18 cellular contexts compared by ENCODE assay signal in genomic region chr21:35156293-35156976, GRCh38.
DNase-seq lines count a peak whose midpoint lies in the region; ATAC-seq lines count a peak whose summit lies in the region.
"Had no signal": no experiment of that assay in that cellular context is flagged by ENCODE, and none has a peak within 500 bp of the region (broad histone marks: within the 10 kb centered on the region; RNA-seq: fewer than 3 reads in every experiment).

No MANE protein-coding gene starts in this region.

- H2BK120ac ChIP-seq in mesenchymal stem cell (ENCODE audit: low read depth, low read length), result no peak overlapping the region

- no peak overlapping the region for H2BK5ac ChIP-seq in mesenchymal stem cell (ENCODE audit: low read depth, low read length, poor library complexity, severe bottlenecking)

- H3K18ac ChIP-seq in mesenchymal stem cell (ENCODE audit: low read depth in 1 of 2, low read length in 2 of 2), result no peak overlapping the region

- H3K23ac ChIP-seq in mesenchymal stem cell (ENCODE audit: low read length in 2 of 2), result no peak overlapping the region

- H3K4me1 Mint-ChIP-seq in stimulated activated naive B cell treated with anti-CD40 and anti-IgM and Interleukin-4, amounts not matched to agents 10 μg/mL and 1 μg/mL and 100 μg/mL, for 72 hours, result peaks cover under 1% of the 10 kb centered on the region in 2 donors
- H3K4me1 Mint-ChIP-seq: CD14-positive monocyte had no signal

- no peak overlapping the region for H3K27ac ChIP-seq in mesenchymal stem cell (ENCODE audit: low read length, poor library complexity, severe bottlenecking)
- H3K27ac ChIP-seq: KMS-11, PC-9, SJCRH30 had no signal

- peaks cover 16 to 18% of the 10 kb centered on the region in 2 donors for H3K9me3 Mint-ChIP-seq in stimulated activated naive B cell treated with anti-CD40 and anti-IgM and Interleukin-4, amounts not matched to agents 10 μg/mL and 1 μg/mL and 100 μg/mL, for 72 hours

- no peak overlapping the region for H3K4me3 Mint-ChIP-seq in stimulated activated naive B cell treated with anti-CD40 and anti-IgM and Interleukin-4, amounts not matched to agents 10 μg/mL and 1 μg/mL and 100 μg/mL, for 72 hours
- H3K4me3 Mint-ChIP-seq: CD14-positive monocyte had no signal

- no peak for ATAC-seq in stimulated activated naive B cell treated with anti-CD40 and anti-IgM and Interleukin-4, amounts not matched to agents 10 μg/mL and 1 μg/mL and 100 μg/mL, for 72 hours (replicated peaks)

- H2BK12ac ChIP-seq in mesenchymal stem cell (ENCODE audit: low read length in 2 of 2), result no peak overlapping the region

- no peaks in the 10 kb centered on the region for H3K36me3 ChIP-seq in mesenchymal stem cell (ENCODE audit: control insufficient read depth in 1 of 2, insufficient read depth in 2 of 2, low read depth in 1 of 2, low read length in 2 of 2)
- H3K36me3 ChIP-seq: SJCRH30 had no signal

- DNase-seq in NCI-H345 (lab: John Stamatoyannopoulos, UW) (peak; percentile 8), NCI-H345 treated with DMSO at 0.1 percent for 48 hours (lab: John Stamatoyannopoulos, UW; ENCODE audit: unreplicated experiment) (no peak), NCI-H2029 (lab: John Stamatoyannopoulos, UW) (peak; percentile 16), kidney tubule cell (ENCODE audit: low spot score) (peak; percentile 91), KG1 (lab: John Stamatoyannopoulos, UW) (no peak), mesenchymal stem cell (no peak), RKO (ENCODE audit: low spot score) (no peak)
- no peak for DNase-seq in stimulated activated naive B cell treated with anti-CD40 and anti-IgM and Interleukin-4, amounts not matched to agents 10 μg/mL and 1 μg/mL and 100 μg/mL, for 72 hours
- DNase-seq: 8988T, COR-L47, MV-4-11, NCI-H1417, NCI-H187, NCI-H524 treated with DMSO at 0.1 percent for 48 hours, PC-9, SJCRH30 had no signal

- no peaks in the 10 kb centered on the region for H3K79me1 ChIP-seq in mesenchymal stem cell (replicated peaks; ENCODE audit: low read length, poor library complexity, severe bottlenecking)

- H3K9ac ChIP-seq in mesenchymal stem cell (ENCODE audit: low read length), result no peak overlapping the region
- H3K9ac ChIP-seq: KMS-11 had no signal

- H2AK5ac ChIP-seq in mesenchymal stem cell (ENCODE audit: low read length, severe bottlenecking), result no peak overlapping the region

- no peaks in the 10 kb centered on the region for H3K27me3 ChIP-seq in mesenchymal stem cell (ENCODE audit: control insufficient read depth in 1 of 2, insufficient read depth in 1 of 2, low read length in 2 of 2)
- H3K27me3 ChIP-seq: SJCRH30 had no signal

- 100% methylated on average over 2 of the region's 2 CpGs for WGBS in mesenchymal stem cell

- no peak overlapping the region for H2AFZ ChIP-seq in mesenchymal stem cell (ENCODE audit: low read depth, low read length)
- H2AFZ ChIP-seq: PC-9 had no signal

- no peak overlapping the region for H3K27ac Mint-ChIP-seq in stimulated activated naive B cell treated with anti-CD40 and anti-IgM and Interleukin-4, amounts not matched to agents 10 μg/mL and 1 μg/mL and 100 μg/mL, for 72 hours
- H3K27ac Mint-ChIP-seq: CD14-positive monocyte had no signal

- H4K91ac ChIP-seq in mesenchymal stem cell (ENCODE audit: low read length), result no peak overlapping the region

- peaks cover under 1% of the 10 kb centered on the region for H3K4me1 ChIP-seq in mesenchymal stem cell (ENCODE audit: control insufficient read depth, insufficient read depth, low read depth, low read length)
- H3K4me1 ChIP-seq: SJCRH30 had no signal

- no peak overlapping the region for H3K4ac ChIP-seq in mesenchymal stem cell (ENCODE audit: low read depth in 1 of 2, low read length in 2 of 2)

- no peaks in the 10 kb centered on the region for H3K9me3 ChIP-seq in mesenchymal stem cell (ENCODE audit: control insufficient read depth, low read length)

- H3K4me3 ChIP-seq in mesenchymal stem cell (ENCODE audit: insufficient read depth in 1 of 2, low read depth in 1 of 2, low read length in 2 of 2), result no peak overlapping the region
- H3K4me3 ChIP-seq: PC-9, SJCRH30 had no signal

- H3K14ac ChIP-seq in mesenchymal stem cell (ENCODE audit: low read length in 2 of 2), result no peak overlapping the region

- H3K4me2 ChIP-seq in mesenchymal stem cell (ENCODE audit: low read length, poor library complexity, severe bottlenecking), result no peak overlapping the region
- H3K4me2 ChIP-seq: KMS-11, PC-9 had no signal

- no peak overlapping the region for H2BK15ac ChIP-seq in mesenchymal stem cell (ENCODE audit: low read depth, poor library complexity, severe bottlenecking)

- H3K27me3 Mint-ChIP-seq in stimulated activated naive B cell treated with anti-CD40 and anti-IgM and Interleukin-4, amounts not matched to agents 10 μg/mL and 1 μg/mL and 100 μg/mL, for 72 hours, result no peaks in the 10 kb centered on the region

- peaks cover 4 to 7% of the 10 kb centered on the region in 2 donors for H3K36me3 Mint-ChIP-seq in stimulated activated naive B cell treated with anti-CD40 and anti-IgM and Interleukin-4, amounts not matched to agents 10 μg/mL and 1 μg/mL and 100 μg/mL, for 72 hours
- H3K36me3 Mint-ChIP-seq: CD14-positive monocyte had no signal

- no peak overlapping the region for H4K8ac ChIP-seq in mesenchymal stem cell (ENCODE audit: low read length)

Comparison
In these comparisons a context has a peak if more than half of its experiments do, and no peak if none do; other contexts are left out.
1. DNase-seq: peak in NCI-H345 (single experiment), NCI-H2029 (single experiment) and kidney tubule cell (single experiment); none in NCI-H345 treated with DMSO at 0.1 percent for 48 hours (single experiment), KG1 (single experiment), stimulated activated naive B cell treated with anti-CD40 and anti-IgM and Interleukin-4, amounts not matched to agents 10 μg/mL and 1 μg/mL and 100 μg/mL, for 72 hours (single experiment), mesenchymal stem cell (single experiment) and RKO (single experiment).